In genomic region chr6:150683320-150683719, GRCh38 we compare ENCODE assay signal across 16 cellular contexts.
DNase-seq lines count a peak whose midpoint lies in the region; ATAC-seq and TF ChIP-seq lines count a peak whose summit lies in the region.
"Had no signal": no experiment of that assay in that cellular context is flagged by ENCODE, and none has a peak within 500 bp of the region (broad histone marks: within the 10 kb centered on the region; RNA-seq: fewer than 3 reads in every experiment).

No MANE protein-coding gene starts in this region.

- H3K27ac Mint-ChIP-seq in T-helper 17 cell, result no peak overlapping the region
- H3K27ac Mint-ChIP-seq in memory B cell, result peak overlapping the region; percentile 94
- H3K27ac Mint-ChIP-seq: endodermal cell had no signal

- H3K4me3 ChIP-seq in thyroid gland (replicated peaks in 1 of 3), result no peak overlapping the region
- H3K4me3 ChIP-seq: vagina had no signal

- intact Hi-C loops in thyroid gland (cut with DNase I), result no loop called here

- H3K27ac ChIP-seq in thyroid gland, result peak overlapping the region in 2 of 3 donors; percentile 76 to 88
- H3K27ac ChIP-seq: C4-2B, vagina, WERI-Rb-1 had no signal

- 70 to 82% methylated on average over 8 of the region's 8 CpGs for WGBS in thyroid gland, 2 donors

- H3K27me3 Mint-ChIP-seq in T-helper 17 cell (no peaks in the 10 kb centered on the region), memory B cell (no peaks in the 10 kb centered on the region)

- H3K4me3 Mint-ChIP-seq in T-helper 17 cell (no peak overlapping the region), memory B cell (peak overlapping the region; percentile 47)
- H3K4me3 Mint-ChIP-seq: endodermal cell had no signal

- ATAC-seq in T-helper 17 cell (peak; percentile 23), esophagus mucosa (peak; percentile 47), memory B cell (ENCODE audit: low read depth) (peak; percentile 65)

- no peak for TF ChIP-seq POLR2A in thyroid gland (IDR thresholded peaks at IDR 0.05)

- H3K9me3 Mint-ChIP-seq in memory B cell, result no peaks in the 10 kb centered on the region
- H3K9me3 Mint-ChIP-seq: endodermal cell had no signal

- no peaks in the 10 kb centered on the region for H3K9me3 ChIP-seq in T-helper 17 cell (ENCODE audit: control insufficient read depth, low read length, poor library complexity, severe bottlenecking)
- no peaks in the 10 kb centered on the region for H3K9me3 ChIP-seq in thyroid gland
- H3K9me3 ChIP-seq: vagina had no signal

- H3K27me3 ChIP-seq in thyroid gland, result no peaks in the 10 kb centered on the region
- H3K27me3 ChIP-seq: vagina had no signal

- H3K4me1 ChIP-seq in thyroid gland, result peaks cover 30 to 41% of the 10 kb centered on the region in 2 donors

- H3K36me3 Mint-ChIP-seq in T-helper 17 cell (ENCODE audit: low read depth), result no peaks in the 10 kb centered on the region
- peaks cover 18% of the 10 kb centered on the region for H3K36me3 Mint-ChIP-seq in memory B cell

- TF ChIP-seq CTCF in thyroid gland (IDR thresholded peaks at IDR 0.05), result no peak

- no peaks in the 10 kb centered on the region for H3K36me3 ChIP-seq in thyroid gland
- H3K36me3 ChIP-seq: vagina, WERI-Rb-1 had no signal

- DNase-seq in T-helper 17 cell (no peak), memory B cell (ENCODE audit: low spot score in 2 of 2) (no peak), thyroid gland (no peak), NCI-H128 (lab: John Stamatoyannopoulos, UW; ENCODE audit: unreplicated experiment) (no peak), NCI-H1092 treated with DMSO at 0.1 percent for 48 hours (lab: John Stamatoyannopoulos, UW) (no peak), epidermal melanocyte (ENCODE audit: insufficient read length, low spot score) (no peak)
- DNase-seq: activated gamma-delta T cell treated with Interleukin-2 at 50 U/mL for 16 hours; DND-41; endodermal cell; head of caudate nucleus; occipital lobe; stimulated activated CD4-positive, alpha-beta T cell treated with anti-CD3 and anti-CD28 coated beads, Interleukin-15, amount 100 ng/mL, for 24 hours; WERI-Rb-1 had no signal

- H3K4me1 Mint-ChIP-seq in T-helper 17 cell (peaks cover 7% of the 10 kb centered on the region), memory B cell (peaks cover 67% of the 10 kb centered on the region)
- H3K4me1 Mint-ChIP-seq: endodermal cell had no signal
